8 cellular contexts compared by ENCODE assay signal in genomic region chr20:23350007-23350854, GRCh38. TPM values are rescaled to one million over a fixed set of nuclear protein-coding genes. Genes with fewer than 3 reads are reported as not detected.
DNase-seq lines count a peak whose midpoint lies in the region; ATAC-seq lines count a peak whose summit lies in the region.

Gene NXT1, plus strand, starts transcription at chr20:23350791. Its CDS starts 3,251 bp downstream, at chr20:23354042.

- peak; percentile 74 for ATAC-seq in GM21360 (IDR thresholded peaks at IDR 0.05; ENCODE audit: unreplicated experiment)

- DNase-seq in COLO668 (lab: John Stamatoyannopoulos, UW; ENCODE audit: unreplicated experiment): peak; percentile 98
- DNase-seq in HT1080 (ENCODE audit: low read depth): peak; percentile 98
- DNase-seq in NOMO-1 treated with DMSO at 0.1 percent for 48 hours (lab: John Stamatoyannopoulos, UW; ENCODE audit: unreplicated experiment): peak; percentile 91
- peak; percentile 92 to 93 for DNase-seq in activated CD8-positive, alpha-beta memory T cell treated with anti-CD3 and anti-CD28 coated beads for 4 hours (ENCODE audit: low read depth in 2 of 2)
- peak; percentile 92 to 94 (median 93) for DNase-seq in effector memory CD4-positive, alpha-beta T cell
- peak; percentile 99 for DNase-seq in medulla oblongata (ENCODE audit: extremely low spot score)
- peak; percentile 93 for DNase-seq in stimulated activated CD8-positive, alpha-beta memory T cell treated with anti-CD3 and anti-CD28 coated beads, Interleukin-12 subunit alpha, Interleukin-12 subunit beta, amount 100 ng/mL, for 1 hour (ENCODE audit: low read depth)

- peaks cover 14% of the 10 kb centered on the region for H3K36me3 ChIP-seq in effector memory CD4-positive, alpha-beta T cell (ENCODE audit: control insufficient read depth, insufficient read depth, low read length)

- H3K4me1 ChIP-seq in effector memory CD4-positive, alpha-beta T cell (ENCODE audit: control insufficient read depth, insufficient read depth, low read length, poor library complexity, severe bottlenecking): peaks cover 21% of the 10 kb centered on the region

- peak within 1 kb of the TSS; percentile 70 for H3K4me3 ChIP-seq in effector memory CD4-positive, alpha-beta T cell (ENCODE audit: insufficient read depth, low read depth, low read length, poor library complexity, severe bottlenecking)

- H3K27ac ChIP-seq in effector memory CD4-positive, alpha-beta T cell (ENCODE audit: insufficient read depth, low read length, poor library complexity, severe bottlenecking): peak within 1 kb of the TSS; percentile 99

- H3K27me3 ChIP-seq in effector memory CD4-positive, alpha-beta T cell (replicated peaks; ENCODE audit: control insufficient read depth, insufficient read depth, low read length, poor library complexity, severe bottlenecking): no peaks in the 10 kb centered on the region

- H3K9me3 ChIP-seq in effector memory CD4-positive, alpha-beta T cell (ENCODE audit: control insufficient read depth, low read length): no peaks in the 10 kb centered on the region

RNA-seq across cellular contexts. Expression of gene NXT1, which starts in this region (rescaled TPM):
- 76.2 and 80.1 TPM in 2 replicates for total RNA-seq in HT1080 (2014; rRNA removed; shearing (Covaris generic))
- 47.8 and 50.5 TPM in 2 replicates for polyA plus RNA-seq in HT1080 (2015; cell fraction: cytosol; rRNA removed)
- polyA plus RNA-seq in HT1080 (2015; cell fraction: nucleus; rRNA removed): 19.8 and 27.6 TPM in 2 replicates

Comparison
In these comparisons a context has a peak if more than half of its experiments do, and no peak if none do; other contexts are left out.
1. Peak in every context shown above with its lines: DNase-seq, ATAC-seq, H3K4me3 ChIP-seq and H3K27ac ChIP-seq.